ENCODE assay signal across 36 cellular contexts in the genomic region with DNA sequence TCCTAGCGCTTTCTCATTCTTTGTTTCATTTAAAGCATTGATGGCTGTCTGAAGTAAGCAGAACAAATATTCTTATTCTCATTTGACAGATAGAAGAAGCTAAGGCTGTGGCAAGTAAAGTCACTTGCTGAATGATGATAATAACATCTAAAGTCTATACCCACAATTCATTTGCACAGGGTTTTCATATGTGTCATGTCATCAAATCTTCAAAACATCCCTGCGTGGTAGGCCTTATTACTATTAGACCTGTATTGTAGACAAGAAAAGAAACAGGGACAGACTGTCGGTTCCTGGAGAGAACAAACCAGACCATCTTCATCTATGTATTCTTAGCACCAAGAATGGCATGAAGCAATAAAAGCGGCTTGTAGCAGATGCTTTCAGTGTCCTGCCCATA.
"Had no signal": no experiment of that assay in that cellular context is flagged by ENCODE, and none has a peak within 500 bp of the region (broad histone marks: within the 10 kb centered on the region; RNA-seq: fewer than 3 reads in every experiment).

No MANE protein-coding gene starts in this region.

- H3K27me3 ChIP-seq: adrenal gland, ascending aorta, cardiac muscle cell had no signal

- ATAC-seq: activated CD8-positive, alpha-beta T cell treated with anti-CD3 and anti-CD28 coated beads for 36 hours; activated naive CD4-positive, alpha-beta T cell treated with anti-CD3 and anti-CD28 coated beads, Interleukin-2, amount 50 U/mL, for 72 hours; activated T-cell treated with anti-CD3 and anti-CD28 coated beads, Interleukin-2, amount 50 U/mL, for 4 hours; activated T-cell treated with anti-CD3 and anti-CD28 coated beads, Interleukin-2, amount 50 U/mL, for 72 hours; activated T-helper 17 cell treated with anti-CD3 and anti-CD28 coated beads, Interleukin-2, amount 50 U/mL, for 72 hours had no signal

- H3K36me3 Mint-ChIP-seq: activated CD4-positive, alpha-beta memory T cell treated with anti-CD3 and anti-CD28 coated beads for 36 hours; activated naive CD4-positive, alpha-beta T cell treated with anti-CD3 and anti-CD28 coated beads, Interleukin-2, amount 50 U/mL, for 72 hours; activated naive CD8-positive, alpha-beta T cell treated with anti-CD3 and anti-CD28 coated beads for 36 hours; brain had no signal

- H3K27ac ChIP-seq: adrenal gland, ascending aorta, cardiac muscle cell had no signal

- H3K4me3 ChIP-seq: adrenal gland, ascending aorta, cardiac muscle cell had no signal

- H3K4me3 Mint-ChIP-seq: activated B cell treated with CpG ODN at 0.5 μM for 24 hours; activated CD4-positive, alpha-beta memory T cell treated with anti-CD3 and anti-CD28 coated beads for 36 hours; activated CD4-positive, alpha-beta T cell treated with anti-CD3 and anti-CD28 coated beads, Interleukin-2, amount 10 ng/mL, durations not matched to agents 24 days and 14 days; activated CD8-positive, alpha-beta T cell treated with anti-CD3 and anti-CD28 coated beads for 36 hours; activated naive CD4-positive, alpha-beta T cell treated with anti-CD3 and anti-CD28 coated beads for 36 hours; activated naive CD8-positive, alpha-beta T cell treated with anti-CD3 and anti-CD28 coated beads for 36 hours; activated T-cell treated with anti-CD3 and anti-CD28 coated beads, Interleukin-2, amount 50 U/mL, for 4 hours; activated T-cell treated with anti-CD3 and anti-CD28 coated beads, Interleukin-2, amount 50 U/mL, for 72 hours; activated T-helper 1 cell treated with anti-CD3 and anti-CD28 coated beads, Interleukin-12 subunit alpha, Interleukin-12 subunit beta, Interleukin-2, Interleukin-4 antibody, amounts not matched to agents 30 ng/mL and 10 ng/mL and 1 ng/mL, durations not matched to agents 14 hours and 24 hours and 36 hours; activated T-helper 17 cell treated with anti-CD3 and anti-CD28 coated beads, Interleukin-2, amount 50 U/mL, for 72 hours; brain; central memory CD8-positive, alpha-beta T cell; T-helper 1 cell treated with Interleukin-12 subunit alpha and Interleukin-12 subunit beta and Interleukin-4 antibody, amounts not matched to agents 30 μg/mL and 1 μg/mL, for 36 hours; T-helper 2 cell treated with Interferon-gamma antibody and Interleukin-4, amounts not matched to agents 5 μg/mL and 100 μg/mL, for 36 hours had no signal

- H3K27ac Mint-ChIP-seq: activated B cell treated with CpG ODN at 0.5 μM for 24 hours; activated CD4-positive, alpha-beta memory T cell treated with anti-CD3 and anti-CD28 coated beads for 36 hours; activated CD4-positive, alpha-beta T cell treated with anti-CD3 and anti-CD28 coated beads, Interleukin-2, amount 10 ng/mL, durations not matched to agents 24 days and 14 days; activated CD8-positive, alpha-beta T cell treated with anti-CD3 and anti-CD28 coated beads for 36 hours; activated naive CD4-positive, alpha-beta T cell treated with anti-CD3 and anti-CD28 coated beads for 36 hours; activated naive CD4-positive, alpha-beta T cell treated with anti-CD3 and anti-CD28 coated beads, Interleukin-2, amount 50 U/mL, for 72 hours; activated naive CD8-positive, alpha-beta T cell treated with anti-CD3 and anti-CD28 coated beads for 36 hours; activated T-cell treated with anti-CD3 and anti-CD28 coated beads, Interleukin-2, amount 50 U/mL, for 72 hours; activated T-helper 1 cell treated with anti-CD3 and anti-CD28 coated beads, Interleukin-12 subunit alpha, Interleukin-12 subunit beta, Interleukin-2, Interleukin-4 antibody, amounts not matched to agents 30 ng/mL and 10 ng/mL and 1 ng/mL, durations not matched to agents 14 hours and 24 hours and 36 hours; activated T-helper 17 cell treated with anti-CD3 and anti-CD28 coated beads, Interleukin-2, amount 50 U/mL, for 72 hours; brain; T-helper 1 cell treated with Interleukin-12 subunit alpha and Interleukin-12 subunit beta and Interleukin-4 antibody, amounts not matched to agents 30 μg/mL and 1 μg/mL, for 36 hours; T-helper 2 cell treated with Interferon-gamma antibody and Interleukin-4, amounts not matched to agents 5 μg/mL and 100 μg/mL, for 36 hours had no signal

- H3K9me3 Mint-ChIP-seq: activated B cell treated with CpG ODN at 0.5 μM for 24 hours; activated CD4-positive, alpha-beta memory T cell treated with anti-CD3 and anti-CD28 coated beads for 36 hours; activated CD4-positive, alpha-beta T cell treated with anti-CD3 and anti-CD28 coated beads, Interleukin-2, amount 10 ng/mL, durations not matched to agents 24 days and 14 days; activated CD8-positive, alpha-beta T cell treated with anti-CD3 and anti-CD28 coated beads for 36 hours; activated naive CD4-positive, alpha-beta T cell treated with anti-CD3 and anti-CD28 coated beads for 36 hours; activated naive CD4-positive, alpha-beta T cell treated with anti-CD3 and anti-CD28 coated beads, Interleukin-2, amount 50 U/mL, for 72 hours; activated naive CD8-positive, alpha-beta T cell treated with anti-CD3 and anti-CD28 coated beads for 36 hours; activated T-cell treated with anti-CD3 and anti-CD28 coated beads, Interleukin-2, amount 50 U/mL, for 4 hours; activated T-cell treated with anti-CD3 and anti-CD28 coated beads, Interleukin-2, amount 50 U/mL, for 72 hours; activated T-helper 1 cell treated with anti-CD3 and anti-CD28 coated beads, Interleukin-12 subunit alpha, Interleukin-12 subunit beta, Interleukin-2, Interleukin-4 antibody, amounts not matched to agents 30 ng/mL and 10 ng/mL and 1 ng/mL, durations not matched to agents 14 hours and 24 hours and 36 hours; activated T-helper 17 cell treated with anti-CD3 and anti-CD28 coated beads, Interleukin-2, amount 50 U/mL, for 72 hours; central memory CD8-positive, alpha-beta T cell; T-helper 1 cell treated with Interleukin-12 subunit alpha and Interleukin-12 subunit beta and Interleukin-4 antibody, amounts not matched to agents 30 μg/mL and 1 μg/mL, for 36 hours; T-helper 2 cell treated with Interferon-gamma antibody and Interleukin-4, amounts not matched to agents 5 μg/mL and 100 μg/mL, for 36 hours had no signal

- H3K36me3 ChIP-seq: adrenal gland, ascending aorta, cardiac muscle cell had no signal

- H3K4me1 ChIP-seq: adrenal gland, ascending aorta had no signal

- H3K9me3 ChIP-seq: adrenal gland, ascending aorta had no signal

- H3K4me1 Mint-ChIP-seq: activated B cell treated with CpG ODN at 0.5 μM for 24 hours; activated CD4-positive, alpha-beta T cell treated with anti-CD3 and anti-CD28 coated beads, Interleukin-2, amount 10 ng/mL, durations not matched to agents 24 days and 14 days; activated naive CD8-positive, alpha-beta T cell treated with anti-CD3 and anti-CD28 coated beads for 36 hours; activated T-helper 17 cell treated with anti-CD3 and anti-CD28 coated beads, Interleukin-2, amount 50 U/mL, for 72 hours; central memory CD8-positive, alpha-beta T cell had no signal

- DNase-seq: activated B cell treated with CpG ODN at 0.5 μM for 24 hours; activated CD4-positive, alpha-beta memory T cell treated with anti-CD3 and anti-CD28 coated beads for 36 hours; activated CD4-positive, alpha-beta T cell treated with anti-CD3 and anti-CD28 coated beads for 4 hours; activated CD4-positive, alpha-beta T cell treated with anti-CD3 and anti-CD28 coated beads, Interleukin-2, amount 10 ng/mL, durations not matched to agents 24 days and 14 days; activated CD4-positive, alpha-beta T cell treated with anti-CD3 and anti-CD28 coated beads, Interleukin-2, amount 50 U/mL, for 1 hour; activated CD4-positive, alpha-beta T cell treated with anti-CD3 and anti-CD28 coated beads, Interleukin-2, amount 50 U/mL, for 4 hours; activated CD4-positive, CD25-positive, alpha-beta regulatory T cell treated with anti-CD3 and anti-CD28 coated beads, Interleukin-2, amount 50 U/mL, for 72 hours; activated CD8-positive, alpha-beta memory T cell treated with anti-CD3 and anti-CD28 coated beads, Interleukin-2, amount 50 U/mL, for 4 hours; activated CD8-positive, alpha-beta T cell treated with anti-CD3 and anti-CD28 coated beads for 36 hours; activated effector memory CD4-positive, alpha-beta T cell treated with anti-CD3 and anti-CD28 coated beads, Interleukin-2, amount 50 U/mL, for 16 hours; activated gamma-delta T cell treated with Interleukin-2 at 50 U/mL for 16 hours; activated naive CD4-positive, alpha-beta T cell; activated naive CD4-positive, alpha-beta T cell treated with anti-CD3 and anti-CD28 coated beads for 36 hours; activated naive CD4-positive, alpha-beta T cell treated with anti-CD3 and anti-CD28 coated beads, Interleukin-2, amount 50 U/mL, for 16 hours; activated naive CD8-positive, alpha-beta T cell treated with anti-CD3 and anti-CD28 coated beads for 36 hours; activated T-cell treated with anti-CD3 and anti-CD28 coated beads for 4 hours; activated T-cell treated with anti-CD3 and anti-CD28 coated beads, Interleukin-2, amount 50 U/mL, for 1 hour; activated T-cell treated with anti-CD3 and anti-CD28 coated beads, Interleukin-2, amount 50 U/mL, for 4 hours; activated T-cell treated with anti-CD3 and anti-CD28 coated beads, Interleukin-2, amount 50 U/mL, for 72 hours; adrenal gland; amniotic stem cell; caudate nucleus; cerebellar nuclear complex; T-helper 2 cell; T-helper 9 cell had no signal

- FAIRE-seq: bronchial epithelial cell, TTC549 had no signal
